ENCODE assay signal across 1 cellular context in genomic region chr16:57447142-57447962, GRCh38.
TF ChIP-seq lines count a peak whose summit lies in the region.

TSS of gene CIAPIN1 (minus strand) at chr16:57447385. CDS start at chr16:57440928, 6,457 bp downstream.
TSS of gene COQ9 (plus strand) at chr16:57447479. CDS start at chr16:57447506, 27 bp downstream.

TF ChIP-seq in HepG2, 621 proteins besides CTCF, POLR2A, EP300 and RAD21 (continued from another document and continues in another):
- TF ChIP-seq ELK4 (CRISPR knock-in tag; IDR thresholded peaks at IDR 0.05; ENCODE audit: borderline replicate concordance) (0 out of 2 replicates have a peak, but pooled peaks have one; percentile 52), ZNF619 (CRISPR knock-in tag; IDR thresholded peaks at IDR 0.05) (peak; percentile 91; the same call in 1 of the 2 replicates), ZNF749 (CRISPR knock-in tag; IDR thresholded peaks at IDR 0.05; ENCODE audit: borderline replicate concordance) (no peak; the same call in 1 of the 2 replicates), ZNF292 (CRISPR knock-in tag; IDR thresholded peaks at IDR 0.05; ENCODE audit: borderline replicate concordance, low read depth) (peak; percentile 64; the same call in 1 of the 2 replicates), SNAPC2 (CRISPR knock-in tag; IDR thresholded peaks at IDR 0.05) (no peak), REPIN1 (CRISPR knock-in tag; IDR thresholded peaks at IDR 0.05; ENCODE audit: borderline replicate concordance, low read depth) (peak; percentile 89), THYN1 (CRISPR knock-in tag; IDR thresholded peaks at IDR 0.05; ENCODE audit: borderline replicate concordance, low read depth) (no peak), CAMTA2 (CRISPR knock-in tag; IDR thresholded peaks at IDR 0.05; ENCODE audit: borderline replicate concordance) (peak; percentile 89), ZEB1 (IDR thresholded peaks at IDR 0.05; ENCODE audit: insufficient replicate concordance, low read depth) (no peak), ZNF563 (CRISPR knock-in tag; IDR thresholded peaks at IDR 0.05) (peak; percentile 92), MAFG (CRISPR knock-in tag; IDR thresholded peaks at IDR 0.05) (no peak), ZBTB40 (IDR thresholded peaks at IDR 0.05) (no peak), ZBTB40 (CRISPR knock-in tag; IDR thresholded peaks at IDR 0.05) (peak; percentile 79), TRIM24 (CRISPR knock-in tag; IDR thresholded peaks at IDR 0.05) (no peak), MAX (IDR thresholded peaks at IDR 0.05) (peak; percentile 94), SKIL (CRISPR knock-in tag; IDR thresholded peaks at IDR 0.05; ENCODE audit: borderline replicate concordance) (peak; percentile 80), CBFB (CRISPR knock-in tag; IDR thresholded peaks at IDR 0.05) (peak; percentile 64; the same call in 1 of the 2 replicates), BCL6 (CRISPR knock-in tag; IDR thresholded peaks at IDR 0.05) (0 out of 2 replicates have a peak, but pooled peaks have one; percentile 41), ZFP41 (CRISPR knock-in tag; IDR thresholded peaks at IDR 0.05; ENCODE audit: borderline replicate concordance) (no peak; the same call in 1 of the 2 replicates), ZNF263 (CRISPR knock-in tag; IDR thresholded peaks at IDR 0.05) (peak; percentile 41), ZNF570 (CRISPR knock-in tag; IDR thresholded peaks at IDR 0.05; ENCODE audit: borderline replicate concordance) (no peak; the same call in 1 of the 2 replicates), PCBP2 (optimal IDR thresholded peaks at IDR 0.05; ENCODE audit: low read depth, low read length, poor library complexity, severe bottlenecking) (no peak), SUZ12 (IDR thresholded peaks at IDR 0.05; ENCODE audit: low read depth, low read length) (no peak), ZMYM2 (CRISPR knock-in tag; IDR thresholded peaks at IDR 0.05) (0 out of 2 replicates have a peak, but pooled peaks have one; percentile 46), ZNF264 (CRISPR knock-in tag; IDR thresholded peaks at IDR 0.05) (no peak), ARID3A (IDR thresholded peaks at IDR 0.05; ENCODE audit: low read depth, low read length) (no peak), MXI1 (IDR thresholded peaks at IDR 0.05; ENCODE audit: borderline replicate concordance, low read depth, low read length) (peak; percentile 97), SMC3 (IDR thresholded peaks at IDR 0.05; ENCODE audit: low read length) (no peak), ZMAT5 (CRISPR knock-in tag; IDR thresholded peaks at IDR 0.05; ENCODE audit: borderline replicate concordance, low read depth) (no peak), GPN1 (CRISPR knock-in tag; IDR thresholded peaks at IDR 0.05; ENCODE audit: borderline replicate concordance) (no peak; the same call in 1 of the 2 replicates), ZMYM4 (CRISPR knock-in tag; IDR thresholded peaks at IDR 0.05) (peak; percentile 87), ATF5 (CRISPR knock-in tag; IDR thresholded peaks at IDR 0.05; ENCODE audit: low read depth) (peak; percentile 85; the same call in 1 of the 2 replicates), PBX2 (CRISPR knock-in tag; IDR thresholded peaks at IDR 0.05) (no peak), ZNF432 (CRISPR knock-in tag; IDR thresholded peaks at IDR 0.05; ENCODE audit: borderline replicate concordance) (no peak), JARID2 (CRISPR knock-in tag; IDR thresholded peaks at IDR 0.05; ENCODE audit: insufficient replicate concordance) (no peak), ELF4 (CRISPR knock-in tag; IDR thresholded peaks at IDR 0.05; ENCODE audit: borderline replicate concordance) (0 out of 2 replicates have a peak, but pooled peaks have one; percentile 75), MTA1 (CRISPR knock-in tag; IDR thresholded peaks at IDR 0.05; ENCODE audit: borderline replicate concordance) (0 out of 2 replicates have a peak, but pooled peaks have one; percentile 91)
